In the genomic region with DNA sequence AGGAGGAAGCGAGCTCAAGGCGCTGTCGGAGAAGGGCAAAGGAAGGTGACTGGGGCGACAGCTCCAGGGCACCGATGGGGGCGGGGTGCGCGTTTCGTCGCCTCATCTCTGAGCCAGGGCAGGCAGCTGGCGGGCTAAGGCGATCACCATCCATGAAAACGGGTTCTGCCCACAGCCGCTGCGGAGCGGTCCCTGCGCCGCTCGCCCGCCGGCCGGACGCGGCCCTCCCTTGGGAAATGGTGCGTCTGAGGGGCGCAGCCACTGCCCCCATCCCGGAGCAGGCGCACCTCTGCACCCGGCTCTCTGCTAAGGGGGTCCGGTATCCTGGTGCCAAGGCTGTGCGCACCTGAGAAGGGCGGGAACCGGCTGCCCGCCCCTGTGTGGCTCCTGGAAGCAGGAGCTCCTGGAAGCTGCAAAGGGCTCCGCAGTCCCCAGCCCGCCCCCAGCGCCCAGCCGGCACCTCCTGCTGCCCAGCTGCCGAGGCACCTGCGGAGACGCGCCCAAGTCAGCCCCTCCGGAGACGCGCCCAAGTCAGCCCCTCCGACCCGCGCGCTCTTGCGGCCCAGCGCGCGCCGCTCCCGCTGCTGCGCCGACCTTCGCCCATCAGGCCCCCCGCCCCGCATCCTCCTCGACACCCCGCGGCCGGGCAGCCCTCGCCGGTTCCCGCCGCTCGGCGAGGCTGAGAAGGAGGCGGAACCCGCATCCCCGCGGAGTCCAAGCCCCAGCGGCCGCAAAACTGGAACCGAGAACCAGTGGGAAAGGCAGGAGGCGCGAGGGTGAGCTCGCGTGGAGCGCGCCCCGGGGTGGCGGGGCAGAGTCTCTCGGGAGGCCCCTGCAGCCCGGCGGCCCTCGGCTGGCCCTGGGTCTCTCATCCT, we compare ENCODE assay signal across 1 cellular context.
TF ChIP-seq lines count a peak whose summit lies in the region.

No MANE protein-coding gene starts in this region.

TF ChIP-seq in SK-N-SH, 30 proteins besides CTCF, POLR2A, EP300 and RAD21 (continued from another document):
- TF ChIP-seq, protein P1, sequence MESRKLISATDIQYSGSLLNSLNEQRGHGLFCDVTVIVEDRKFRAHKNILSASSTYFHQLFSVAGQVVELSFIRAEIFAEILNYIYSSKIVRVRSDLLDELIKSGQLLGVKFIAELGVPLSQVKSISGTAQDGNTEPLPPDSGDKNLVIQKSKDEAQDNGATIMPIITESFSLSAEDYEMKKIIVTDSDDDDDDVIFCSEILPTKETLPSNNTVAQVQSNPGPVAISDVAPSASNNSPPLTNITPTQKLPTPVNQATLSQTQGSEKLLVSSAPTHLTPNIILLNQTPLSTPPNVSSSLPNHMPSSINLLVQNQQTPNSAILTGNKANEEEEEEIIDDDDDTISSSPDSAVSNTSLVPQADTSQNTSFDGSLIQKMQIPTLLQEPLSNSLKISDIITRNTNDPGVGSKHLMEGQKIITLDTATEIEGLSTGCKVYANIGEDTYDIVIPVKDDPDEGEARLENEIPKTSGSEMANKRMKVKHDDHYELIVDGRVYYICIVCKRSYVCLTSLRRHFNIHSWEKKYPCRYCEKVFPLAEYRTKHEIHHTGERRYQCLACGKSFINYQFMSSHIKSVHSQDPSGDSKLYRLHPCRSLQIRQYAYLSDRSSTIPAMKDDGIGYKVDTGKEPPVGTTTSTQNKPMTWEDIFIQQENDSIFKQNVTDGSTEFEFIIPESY (IDR thresholded peaks at IDR 0.05; ENCODE audit: borderline replicate concordance, low read depth) = no peak
- TF ChIP-seq GATA2 (CRISPR knock-in tag; IDR thresholded peaks at IDR 0.05) = no peak
- no peak for TF ChIP-seq JUND (IDR thresholded peaks at IDR 0.05)
- TF ChIP-seq, protein P2, sequence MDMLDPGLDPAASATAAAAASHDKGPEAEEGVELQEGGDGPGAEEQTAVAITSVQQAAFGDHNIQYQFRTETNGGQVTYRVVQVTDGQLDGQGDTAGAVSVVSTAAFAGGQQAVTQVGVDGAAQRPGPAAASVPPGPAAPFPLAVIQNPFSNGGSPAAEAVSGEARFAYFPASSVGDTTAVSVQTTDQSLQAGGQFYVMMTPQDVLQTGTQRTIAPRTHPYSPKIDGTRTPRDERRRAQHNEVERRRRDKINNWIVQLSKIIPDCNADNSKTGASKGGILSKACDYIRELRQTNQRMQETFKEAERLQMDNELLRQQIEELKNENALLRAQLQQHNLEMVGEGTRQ (IDR thresholded peaks at IDR 0.05; ENCODE audit: borderline replicate concordance, low read depth, low read length) = no peak
- TF ChIP-seq RCOR1 (IDR thresholded peaks at IDR 0.05; ENCODE audit: low read length) = no peak
